15 cellular contexts compared by ENCODE assay signal in genomic region chr2:241049739-241050623, GRCh38. TPM values are rescaled to one million over a fixed set of nuclear protein-coding genes. Genes with fewer than 3 reads are reported as not detected.
A peak's percentile ranks its signal among the peaks of the same experiment; 100 is the strongest.
DNase-seq lines count a peak whose midpoint lies in the region; ATAC-seq, FAIRE-seq and TF ChIP-seq lines count a peak whose summit lies in the region.
"Had no signal": no experiment of that assay in that cellular context is flagged by ENCODE, and none has a peak within 500 bp of the region (broad histone marks: within the 10 kb centered on the region; RNA-seq: fewer than 3 reads in every experiment).

No MANE protein-coding gene starts in this region.

- no peaks in the 10 kb centered on the region for H3K9me3 ChIP-seq in HCT116 (ENCODE audit: control insufficient read depth in 1 of 2, insufficient read depth in 1 of 2, low read depth in 1 of 2, low read length in 2 of 2)
- H3K9me3 ChIP-seq in GM12878 (replicated peaks; ENCODE audit: control insufficient read depth, insufficient read depth, low read length) = no peaks in the 10 kb centered on the region
- H3K9me3 ChIP-seq: ascending aorta, right lobe of liver had no signal

- POLR2A ChIA-PET in HCT116 (lab: Charles Lee) (no interaction called here), GM12878 (lab: Charles Lee) (no interaction called here)

- RAD21 ChIA-PET in HCT116 (lab: Charles Lee; ENCODE audit: low non-redundant PET in 1 of 2, low total read pairs in 2 of 2, uncharacterized antibody in 2 of 2, unreplicated experiment in 2 of 2) (no interaction called here), GM12878 (lab: Charles Lee; ENCODE audit: unreplicated experiment) (no interaction called here)

- no peak overlapping the region for H3K27ac Mint-ChIP-seq in progenitor cell of endocrine pancreas
- H3K27ac Mint-ChIP-seq: activated T-helper 1 cell treated with anti-CD3 and anti-CD28 coated beads, Interleukin-12 subunit alpha, Interleukin-12 subunit beta, Interleukin-2, Interleukin-4 antibody, amounts not matched to agents 30 ng/mL and 10 ng/mL and 1 ng/mL, durations not matched to agents 14 hours and 24 hours and 36 hours; CD4-positive, CD25-positive, alpha-beta regulatory T cell had no signal

- TF ChIP-seq POLR2A in HCT116 (IDR thresholded peaks at IDR 0.05; ENCODE audit: borderline replicate concordance, extremely low read depth, insufficient read depth, insufficient read length) = no peak
- TF ChIP-seq POLR2A in GM12878 (IDR thresholded peaks at IDR 0.05; ENCODE audit: low read depth, low read length) = no peak

- peaks cover 18% of the 10 kb centered on the region for H3K27me3 Mint-ChIP-seq in progenitor cell of endocrine pancreas
- H3K27me3 Mint-ChIP-seq: CD4-positive, CD25-positive, alpha-beta regulatory T cell; naive B cell had no signal

- no peaks in the 10 kb centered on the region for H3K4me1 Mint-ChIP-seq in progenitor cell of endocrine pancreas (ENCODE audit: low read depth)
- H3K4me1 Mint-ChIP-seq: naive B cell had no signal

- H4K20me1 ChIP-seq in HCT116 (ENCODE audit: insufficient read depth) (no peaks in the 10 kb centered on the region), GM12878 (ENCODE audit: control insufficient read depth, insufficient read depth) (no peaks in the 10 kb centered on the region)

- no peak for TF ChIP-seq EP300 in GM12878 (IDR thresholded peaks at IDR 0.05; ENCODE audit: borderline replicate concordance in 1 of 2, control insufficient read depth in 1 of 2, low read depth in 2 of 2, low read length in 2 of 2)

- no peak overlapping the region for H3K4me3 ChIP-seq in HCT116 (replicated peaks in 1 of 2; ENCODE audit: low read depth in 1 of 2, low read length in 2 of 2)
- H3K4me3 ChIP-seq in GM12878 = no peak overlapping the region
- H3K4me3 ChIP-seq: ascending aorta, right lobe of liver had no signal

- H3K36me3 ChIP-seq in HCT116 (ENCODE audit: control insufficient read depth in 1 of 2, insufficient read depth in 2 of 2, low read length in 2 of 2) (no peaks in the 10 kb centered on the region), GM12878 (ENCODE audit: control insufficient read depth in 2 of 2, insufficient read depth in 2 of 2, low read length in 1 of 2) (no peaks in the 10 kb centered on the region; a peak in 1 of 4 replicates)

- no peaks in the 10 kb centered on the region for H3K9me2 ChIP-seq in HCT116 (ENCODE audit: insufficient read depth)

- no peak overlapping the region for H3K27ac ChIP-seq in HCT116 (ENCODE audit: low read depth, low read length)
- H3K27ac ChIP-seq in GM12878 (ENCODE audit: control insufficient read depth, insufficient read depth) = no peak overlapping the region
- H3K27ac ChIP-seq: ascending aorta, KMS-11, right lobe of liver had no signal

- CTCF ChIA-PET in HCT116 (lab: Charles Lee) = no interaction called here
- CTCF ChIA-PET in GM12878 (lab: Yijun Ruan, JAX) = no interaction called here

- intact Hi-C loops in HCT116 (cut with micrococcal nuclease) (no loop called here), GM12878 (cut with micrococcal nuclease; ENCODE audit: unreplicated experiment) (no loop called here)

- FAIRE-seq in GM12878 (lab: Jason Lieb, UNC) = no peak

- H2AFZ ChIP-seq in HCT116 (ENCODE audit: low read depth, low read length, poor library complexity, severe bottlenecking) = no peak overlapping the region
- H2AFZ ChIP-seq in GM12878 (ENCODE audit: control insufficient read depth, low read depth, low read length) = no peak overlapping the region

- no peak for ATAC-seq in HCT116
- ATAC-seq in GM12878 = no peak
- ATAC-seq: right lobe of liver had no signal

- WGBS in GM12878 (ENCODE audit: insufficient coverage, insufficient replicate concordance, low lambda C conversion rate, missing lambda C conversion rate) = 79% methylated on average over 30 of the region's 38 CpGs

- TF ChIP-seq CTCF in HCT116 (IDR thresholded peaks at IDR 0.05 in 2 of 3, conservative IDR thresholded peaks at IDR 0.05 in 1 of 3; ENCODE audit: borderline replicate concordance in 1 of 3, insufficient read depth in 1 of 3, low read depth in 2 of 3, low read length in 2 of 3) (no peak), GM12878 (IDR thresholded peaks at IDR 0.05 in 2 of 3, conservative IDR thresholded peaks at IDR 0.05 in 1 of 3; ENCODE audit: control insufficient read depth in 2 of 3, extremely low read depth in 1 of 3, insufficient read depth in 1 of 3, low read depth in 3 of 3, low read length in 3 of 3) (no peak), progenitor cell of endocrine pancreas (IDR thresholded peaks at IDR 0.05; ENCODE audit: unreplicated experiment) (no peak)

- H3K27me3 ChIP-seq in HCT116 (ENCODE audit: insufficient read depth, low read length) (no peaks in the 10 kb centered on the region), GM12878 (replicated peaks in 1 of 2; ENCODE audit: control insufficient read depth in 2 of 2, insufficient read depth in 2 of 2, low read length in 1 of 2) (no peaks in the 10 kb centered on the region)
- H3K27me3 ChIP-seq: ascending aorta, right lobe of liver had no signal

- H3K9ac ChIP-seq in HCT116 (ENCODE audit: low read length) (no peak overlapping the region), GM12878 (ENCODE audit: control insufficient read depth, insufficient read depth, low read length) (no peak overlapping the region)
- H3K9ac ChIP-seq: KMS-11 had no signal

- SMC1A ChIA-PET in GM12878 (lab: Charles Lee; ENCODE audit: uncharacterized antibody, unreplicated experiment) = interaction anchor here (1.0 kb wide), 1 partner anchor 11 kb away, joined by 3 read pairs; no protein-coding TSS in a partner anchor

- H3K36me3 Mint-ChIP-seq in progenitor cell of endocrine pancreas (ENCODE audit: insufficient read depth) = no peaks in the 10 kb centered on the region

- H3K4me1 ChIP-seq in HCT116 (ENCODE audit: control insufficient read depth in 1 of 2, insufficient read depth in 2 of 2, low read length in 2 of 2) = no peaks in the 10 kb centered on the region
- H3K4me1 ChIP-seq in GM12878 (ENCODE audit: control insufficient read depth, insufficient read depth, low read length) = peaks cover 4% of the 10 kb centered on the region
- H3K4me1 ChIP-seq: ascending aorta, right lobe of liver had no signal

- H3K4me3 Mint-ChIP-seq in progenitor cell of endocrine pancreas (ENCODE audit: low read depth) = no peak overlapping the region
- H3K4me3 Mint-ChIP-seq: activated T-helper 1 cell treated with anti-CD3 and anti-CD28 coated beads, Interleukin-12 subunit alpha, Interleukin-12 subunit beta, Interleukin-2, Interleukin-4 antibody, amounts not matched to agents 30 ng/mL and 10 ng/mL and 1 ng/mL, durations not matched to agents 14 hours and 24 hours and 36 hours had no signal

- in situ Hi-C loops in GM12878 (cut with MboI) = no loop called here

- no peak for DNase-seq in HCT116 (ENCODE audit: low read depth, low spot score)
- no peak for DNase-seq in GM12878 (ENCODE audit: low read depth, low spot score)
- peak; percentile 88 for DNase-seq in iPS-NIHi7 (ENCODE audit: extremely low spot score)
- peak; percentile 59 for DNase-seq in progenitor cell of endocrine pancreas (ENCODE audit: low spot score, unreplicated experiment)
- DNase-seq in T1000 (lab: John Stamatoyannopoulos, UW) = no peak
- no peak for DNase-seq in NCI-H524 (lab: John Stamatoyannopoulos, UW)
- no peak for DNase-seq in stimulated activated CD4-positive, alpha-beta T cell treated with anti-CD3 and anti-CD28 coated beads, Interleukin-4, amount 100 ng/mL, for 24 hours
- DNase-seq: CD4-positive, CD25-positive, alpha-beta regulatory T cell; naive B cell; NCI-H1417; stimulated activated naive CD4-positive, alpha-beta T cell had no signal

- no peaks in the 10 kb centered on the region for H3K79me2 ChIP-seq in HCT116 (ENCODE audit: insufficient read depth, low read length)
- no peaks in the 10 kb centered on the region for H3K79me2 ChIP-seq in GM12878 (ENCODE audit: control insufficient read depth, insufficient read depth, low read length)

- TF ChIP-seq RAD21 in HCT116 (IDR thresholded peaks at IDR 0.05; ENCODE audit: low read depth) (no peak), GM12878 (IDR thresholded peaks at IDR 0.05; ENCODE audit: insufficient read depth, low read depth, low read length) (no peak)

- BruUV-seq in HCT116 (replicated peaks; lab: Mats Ljungman, UMichigan) (no TSS peak), GM12878 (replicated peaks; lab: Mats Ljungman, UMichigan) (no TSS peak)

- H3K4me2 ChIP-seq in HCT116 (ENCODE audit: low read length) (no peak overlapping the region), GM12878 (ENCODE audit: control insufficient read depth, insufficient read depth) (no peak overlapping the region)
- H3K4me2 ChIP-seq: KMS-11 had no signal

- peaks cover 8% of the 10 kb centered on the region for H3K9me3 Mint-ChIP-seq in progenitor cell of endocrine pancreas (ENCODE audit: low read depth)
- H3K9me3 Mint-ChIP-seq: activated T-helper 1 cell treated with anti-CD3 and anti-CD28 coated beads, Interleukin-12 subunit alpha, Interleukin-12 subunit beta, Interleukin-2, Interleukin-4 antibody, amounts not matched to agents 30 ng/mL and 10 ng/mL and 1 ng/mL, durations not matched to agents 14 hours and 24 hours and 36 hours had no signal

RNA-seq across cellular contexts. Expression of gene SNED1, which starts 51.6 kb away (rescaled TPM):
- total RNA-seq in HCT116 (2021; ENCODE audit: unreplicated experiment) (9.6 TPM), GM12878 (2014; rRNA removed) (4.4 and 7.6 TPM in 2 replicates), GM12878 (2014; rRNA removed; fragmentation: Illumina TruSeq; extraction: Trizol) (3.4 TPM in 2 replicates), GM12878 (2021) (5.5 and 7.3 TPM in 2 replicates), progenitor cell of endocrine pancreas (2.2 and 2.5 TPM in 2 replicates)
- 3.8 and 4.3 TPM in 2 replicates for polyA plus RNA-seq in HCT116 (2012)
- total RNA-seq in GM12878 (2013; cell fraction: nucleolus; rRNA removed) = 70.4 and 84.1 TPM in 2 replicates
- polyA plus RNA-seq in GM12878 (2011; ENCODE audit: low read depth) = 0.97 TPM
- polyA plus RNA-seq in GM12878 (2011; rRNA removed) (3.6 and 4.4 TPM in 2 replicates), GM12878 (2014; fragmentation: Illumina TruSeq; extraction: Trizol) (0.17 and 1.3 TPM in 2 replicates), GM12878 (2014; fragmentation: Nextera tagmentation; extraction: Ambion mirVana) (under 1 TPM; 0.05 to 0.18 TPM), GM12878 (2014; rRNA removed) (6.5 and 8.4 TPM in 2 replicates), GM12878 (2016; fragmentation: Nextera tagmentation; extraction: Ambion mirVana) (1 to 10 TPM; 1.7 to 2.5 TPM)
- 4.7 and 6.9 TPM in 2 replicates for polyA plus RNA-seq in GM12878 (2011; cell fraction: cytosol; rRNA removed)
- 24.3 and 25.9 TPM in 2 replicates for polyA plus RNA-seq in GM12878 (2011; cell fraction: nucleus; rRNA removed)
- 1.3 and 1.4 TPM in 2 replicates for polyA plus RNA-seq in GM12878 (2012)
- polyA minus RNA-seq in GM12878 (2011; rRNA and poly(A)+ RNA removed) = 4.2 and 15.9 TPM in 2 replicates
- 1.1 and 3.3 TPM in 2 replicates for polyA minus RNA-seq in GM12878 (2011; cell fraction: cytosol; rRNA and poly(A)+ RNA removed)
- polyA minus RNA-seq in GM12878 (2011; cell fraction: nucleus; rRNA and poly(A)+ RNA removed) = 14.7 and 21.0 TPM in 2 replicates

RNA-seq across cellular contexts. Expression of gene MTERF4, which starts 52.1 kb away (rescaled TPM):
- total RNA-seq in HCT116 (2021; ENCODE audit: unreplicated experiment) (25.5 TPM), GM12878 (2014; rRNA removed) (35.5 and 37.5 TPM in 2 replicates), GM12878 (2014; rRNA removed; fragmentation: Illumina TruSeq; extraction: Trizol) (52.0 and 56.3 TPM in 2 replicates), GM12878 (2021) (35.2 and 38.7 TPM in 2 replicates), progenitor cell of endocrine pancreas (57.2 and 63.0 TPM in 2 replicates)
- polyA plus RNA-seq in HCT116 (2012) = 20.6 and 25.2 TPM in 2 replicates
- 339 and 407 TPM in 2 replicates for total RNA-seq in GM12878 (2013; cell fraction: nucleolus; rRNA removed)
- polyA plus RNA-seq in GM12878 (2011; ENCODE audit: low read depth) = 67.1 TPM
- polyA plus RNA-seq in GM12878 (2011; rRNA removed) (63.6 and 66.4 TPM in 2 replicates), GM12878 (2014; fragmentation: Illumina TruSeq; extraction: Trizol) (69.1 and 85.4 TPM in 2 replicates), GM12878 (2014; fragmentation: Nextera tagmentation; extraction: Ambion mirVana) (10 to 100 TPM; 36.7 to 45.0 TPM), GM12878 (2014; rRNA removed) (66.8 and 68.2 TPM in 2 replicates), GM12878 (2016; fragmentation: Nextera tagmentation; extraction: Ambion mirVana) (10 to 100 TPM; 44.7 to 46.0 TPM)
- polyA plus RNA-seq in GM12878 (2011; cell fraction: cytosol; rRNA removed) = 46.3 and 47.5 TPM in 2 replicates
- 145 and 152 TPM in 2 replicates for polyA plus RNA-seq in GM12878 (2011; cell fraction: nucleus; rRNA removed)
- 45.2 and 50.8 TPM in 2 replicates for polyA plus RNA-seq in GM12878 (2012)
- 73.9 and 87.6 TPM in 2 replicates for polyA minus RNA-seq in GM12878 (2011; rRNA and poly(A)+ RNA removed)
- 16.7 and 18.6 TPM in 2 replicates for polyA minus RNA-seq in GM12878 (2011; cell fraction: cytosol; rRNA and poly(A)+ RNA removed)
- 44.0 and 60.1 TPM in 2 replicates for polyA minus RNA-seq in GM12878 (2011; cell fraction: nucleus; rRNA and poly(A)+ RNA removed)

Comparison
In these comparisons a context has a peak if more than half of its experiments do, and no peak if none do; other contexts are left out.
1. DNase-seq: peak in iPS-NIHi7 (single experiment) and progenitor cell of endocrine pancreas (single experiment); none in HCT116 (single experiment), GM12878 (single experiment), T1000 (single experiment), NCI-H524 (0 of 2) and stimulated activated CD4-positive, alpha-beta T cell treated with anti-CD3 and anti-CD28 coated beads, Interleukin-4, amount 100 ng/mL, for 24 hours (single experiment).
2. Of the 18 proteins assayed by ChIP-seq in both GM12878 and HCT116: peak only in GM12878: none; only in HCT116: none; in both: REST; in neither: 17.